28 cellular contexts compared by ENCODE assay signal in the genomic region with DNA sequence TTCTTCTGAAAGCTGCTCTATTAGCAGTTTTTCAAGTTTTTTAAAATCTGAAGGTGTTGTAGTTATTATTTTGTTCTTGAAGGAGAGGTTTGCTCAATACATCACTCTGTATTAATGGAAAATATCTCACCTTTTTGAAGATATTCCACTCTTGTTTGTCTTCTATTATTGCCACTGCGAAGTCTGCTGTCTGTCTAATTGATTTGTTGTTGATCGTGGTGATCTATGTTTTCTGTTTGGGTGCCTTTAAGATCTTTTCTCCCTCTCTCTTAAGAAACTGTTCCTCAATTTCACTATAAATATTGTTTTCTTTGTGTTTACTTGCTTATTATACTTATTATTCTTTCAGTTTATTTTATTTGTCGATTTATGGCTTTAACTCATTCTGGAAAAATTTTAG.
"Had no signal": no experiment of that assay in that cellular context is flagged by ENCODE, and none has a peak within 500 bp of the region (broad histone marks: within the 10 kb centered on the region; RNA-seq: fewer than 3 reads in every experiment).

No MANE protein-coding gene starts in this region.

- H3K9me3 ChIP-seq: MG63, Peyer's patch, SJSA1, SK-N-SH had no signal

- H3K9ac ChIP-seq: SK-N-SH had no signal

- ATAC-seq: PC-3 had no signal

- H3K36me3 ChIP-seq: MG63, Peyer's patch, SJSA1 had no signal

- DNase-seq: Kasumi-1, MG63, NCI-H1048, NCI-H1092 treated with DMSO at 0.1 percent for 48 hours, NCI-H1105 treated with DMSO at 0.1 percent for 48 hours, NCI-H1417, NCI-H1436, NCI-H146, NCI-H187, NCI-H1930, NCI-H2029 treated with DMSO at 0.1 percent for 48 hours, NCI-H2081 treated with DMSO at 0.1 percent for 48 hours, NCI-H2107, NCI-H226, NCI-H510A, NCI-H526, NCI-H69, NCI-H748 treated with DMSO at 0.1 percent for 48 hours, NCI-H82, OCI-M1, PC-3, Peyer's patch, Right ventricle myocardium superior, RPMI8226, SHP77 treated with DMSO at 0.1 percent for 48 hours, SK-N-SH, SW 1271 had no signal

- H3K4me1 ChIP-seq: Peyer's patch, SJSA1 had no signal

- H3K4me3 ChIP-seq: MG63, Peyer's patch, SJSA1 had no signal

- H3K4me2 ChIP-seq: SK-N-SH had no signal

- H3K27me3 ChIP-seq: MG63, Peyer's patch, SJSA1 had no signal

- H3K27ac ChIP-seq: Peyer's patch, SJSA1 had no signal
